34 cellular contexts compared by ENCODE assay signal in the genomic region with DNA sequence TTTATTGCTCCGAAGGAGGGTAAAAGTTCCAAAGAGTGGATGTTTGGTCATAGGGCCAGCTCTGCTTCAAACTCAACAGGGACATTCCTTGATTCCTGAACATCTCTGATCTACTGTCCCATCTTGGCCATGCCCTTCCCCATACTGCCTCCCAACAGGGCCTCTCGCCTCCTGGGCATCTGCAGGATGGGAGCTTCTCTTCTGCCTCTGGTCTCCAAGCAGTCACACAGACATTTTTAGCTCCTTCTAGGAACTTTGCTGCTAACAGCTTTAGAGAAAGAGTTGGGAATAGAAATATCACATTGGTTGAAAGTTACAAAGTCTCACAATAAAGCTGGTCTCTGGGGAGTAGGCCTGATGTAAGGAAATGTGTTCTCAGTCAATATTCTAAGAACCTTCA. TPM values are rescaled to one million over a fixed set of nuclear protein-coding genes. Genes with fewer than 3 reads are reported as not detected.
"Had no signal": no experiment of that assay in that cellular context is flagged by ENCODE, and none has a peak within 500 bp of the region (broad histone marks: within the 10 kb centered on the region; RNA-seq: fewer than 3 reads in every experiment).

No MANE protein-coding gene starts in this region.

- H3K27ac ChIP-seq: KMS-11, Peyer's patch, SJSA1 had no signal

- H3K27me3 ChIP-seq: Peyer's patch, SJSA1 had no signal

- H3K9me3 Mint-ChIP-seq: activated CD4-positive, alpha-beta T cell treated with anti-CD3 and anti-CD28 coated beads, Interleukin-2, amount 10 ng/mL, durations not matched to agents 24 days and 14 days; activated CD8-positive, alpha-beta T cell treated with anti-CD3 and anti-CD28 coated beads for 36 hours; activated naive CD4-positive, alpha-beta T cell treated with anti-CD3 and anti-CD28 coated beads for 36 hours; activated naive CD8-positive, alpha-beta T cell treated with anti-CD3 and anti-CD28 coated beads, Interleukin-2, amount 50 U/mL, for 24 hours; activated T-cell treated with anti-CD3 and anti-CD28 coated beads, Interleukin-2, amount 50 U/mL, for 4 hours; activated T-helper 1 cell treated with anti-CD3 and anti-CD28 coated beads, Interleukin-12 subunit alpha, Interleukin-12 subunit beta, Interleukin-2, Interleukin-4 antibody, amounts not matched to agents 30 ng/mL and 10 ng/mL and 1 ng/mL, durations not matched to agents 14 hours and 24 hours and 36 hours; brain; T-helper 1 cell treated with Interleukin-12 subunit alpha and Interleukin-12 subunit beta and Interleukin-4 antibody, amounts not matched to agents 30 μg/mL and 1 μg/mL, for 36 hours; T-helper 2 cell treated with Interferon-gamma antibody and Interleukin-4, amounts not matched to agents 5 μg/mL and 100 μg/mL, for 36 hours had no signal

- H3K4me3 ChIP-seq: Peyer's patch, SJSA1 had no signal

- ATAC-seq: activated CD8-positive, alpha-beta T cell treated with anti-CD3 and anti-CD28 coated beads for 36 hours; activated naive CD8-positive, alpha-beta T cell treated with anti-CD3 and anti-CD28 coated beads, Interleukin-2, amount 50 U/mL, for 24 hours; activated T-cell treated with anti-CD3 and anti-CD28 coated beads, Interleukin-2, amount 50 U/mL, for 4 hours; PC-3 had no signal

- H3K36me3 Mint-ChIP-seq: activated naive CD8-positive, alpha-beta T cell; brain had no signal

- H3K36me3 ChIP-seq: Peyer's patch had no signal

- H3K4me1 ChIP-seq: Peyer's patch, SJSA1 had no signal

- H3K9me3 ChIP-seq: Peyer's patch, SJSA1, SK-N-SH had no signal

- H3K27ac Mint-ChIP-seq: activated CD4-positive, alpha-beta T cell treated with anti-CD3 and anti-CD28 coated beads, Interleukin-2, amount 10 ng/mL, durations not matched to agents 24 days and 14 days; activated CD8-positive, alpha-beta T cell treated with anti-CD3 and anti-CD28 coated beads for 36 hours; activated naive CD4-positive, alpha-beta T cell treated with anti-CD3 and anti-CD28 coated beads for 36 hours; activated naive CD8-positive, alpha-beta T cell; activated naive CD8-positive, alpha-beta T cell treated with anti-CD3 and anti-CD28 coated beads, Interleukin-2, amount 50 U/mL, for 24 hours; activated T-helper 1 cell treated with anti-CD3 and anti-CD28 coated beads, Interleukin-12 subunit alpha, Interleukin-12 subunit beta, Interleukin-2, Interleukin-4 antibody, amounts not matched to agents 30 ng/mL and 10 ng/mL and 1 ng/mL, durations not matched to agents 14 hours and 24 hours and 36 hours; brain; T-helper 1 cell treated with Interleukin-12 subunit alpha and Interleukin-12 subunit beta and Interleukin-4 antibody, amounts not matched to agents 30 μg/mL and 1 μg/mL, for 36 hours; T-helper 2 cell treated with Interferon-gamma antibody and Interleukin-4, amounts not matched to agents 5 μg/mL and 100 μg/mL, for 36 hours had no signal

- DNase-seq: activated CD4-positive, alpha-beta T cell treated with anti-CD3 and anti-CD28 coated beads, Interleukin-2, amount 10 ng/mL, durations not matched to agents 24 days and 14 days; activated CD4-positive, alpha-beta T cell treated with anti-CD3 and anti-CD28 coated beads, Interleukin-2, amount 50 U/mL, for 4 hours; activated CD8-positive, alpha-beta T cell treated with anti-CD3 and anti-CD28 coated beads for 36 hours; activated gamma-delta T cell treated with Interleukin-2 at 50 U/mL for 16 hours; activated naive CD4-positive, alpha-beta T cell treated with anti-CD3 and anti-CD28 coated beads for 36 hours; activated naive CD8-positive, alpha-beta T cell treated with anti-CD3 and anti-CD28 coated beads, Interleukin-2, amount 50 U/mL, for 24 hours; activated T-cell treated with anti-CD3 and anti-CD28 coated beads for 4 hours; activated T-cell treated with anti-CD3 and anti-CD28 coated beads, Interleukin-2, amount 50 U/mL, for 4 hours; anterior cingulate cortex; caudate nucleus; NCI-H1092 treated with DMSO at 0.1 percent for 48 hours; NCI-H1417; NCI-H146; NCI-H187 treated with DMSO at 0.1 percent for 48 hours; NCI-H2081; NCI-H2171 treated with DMSO at 0.1 percent for 48 hours; NCI-H345; NCI-H524 treated with DMSO at 0.1 percent for 48 hours; NCI-H748 treated with DMSO at 0.1 percent for 48 hours; NK-92 treated with Interleukin-12 subunit alpha and Interleukin-12 subunit beta, amount 100 ng/mL, for 24 hours; PC-3; Peyer's patch; RPMI8226; SHP77 treated with DMSO at 0.1 percent for 48 hours; SK-N-SH had no signal

RNA-seq across cellular contexts. Expression of a gene that starts 24.5 kb away (rescaled TPM):
- total RNA-seq: activated CD4-positive, alpha-beta T cell treated with anti-CD3 and anti-CD28 coated beads, Interleukin-2, amount 10 ng/mL, durations not matched to agents 24 days and 14 days; activated naive CD4-positive, alpha-beta T cell treated with anti-CD3 and anti-CD28 coated beads for 36 hours; bronchial epithelial cell; NCI-H460 had no signal
